In genomic region chr1:2592672-2593071, GRCh38 we compare ENCODE assay signal across 16 cellular contexts. TPM values are rescaled to one million over a fixed set of nuclear protein-coding genes. Genes with fewer than 3 reads are reported as not detected.
DNase-seq lines count a peak whose midpoint lies in the region; ATAC-seq and TF ChIP-seq lines count a peak whose summit lies in the region.
"Had no signal": no experiment of that assay in that cellular context is flagged by ENCODE, and none has a peak within 500 bp of the region (broad histone marks: within the 10 kb centered on the region; RNA-seq: fewer than 3 reads in every experiment).

No MANE protein-coding gene starts in this region.

- H3K27me3 Mint-ChIP-seq in activated CD8-positive, alpha-beta T cell treated with anti-CD3 and anti-CD28 coated beads for 36 hours = no peaks in the 10 kb centered on the region
- H3K27me3 Mint-ChIP-seq in mesothelial cell of epicardium (ENCODE audit: low read depth) = peaks cover 5% of the 10 kb centered on the region

- TF ChIP-seq CTCF in C4-2B (conservative IDR thresholded peaks at IDR 0.05) (no peak), mesothelial cell of epicardium (IDR thresholded peaks at IDR 0.05; ENCODE audit: unreplicated experiment) (no peak)
- TF ChIP-seq CTCF in activated CD8-positive, alpha-beta T cell treated with anti-CD3 and anti-CD28 coated beads for 36 hours (IDR thresholded peaks at IDR 0.05) = no peak

- H3K4me1 Mint-ChIP-seq in activated CD8-positive, alpha-beta T cell treated with anti-CD3 and anti-CD28 coated beads for 36 hours (ENCODE audit: low read depth) = no peaks in the 10 kb centered on the region
- peaks cover 15% of the 10 kb centered on the region for H3K4me1 Mint-ChIP-seq in mesothelial cell of epicardium

- no peaks in the 10 kb centered on the region for H3K9me3 Mint-ChIP-seq in activated CD8-positive, alpha-beta T cell treated with anti-CD3 and anti-CD28 coated beads for 36 hours
- H3K9me3 Mint-ChIP-seq in mesothelial cell of epicardium = no peaks in the 10 kb centered on the region

- CTCF ChIA-PET in activated CD8-positive, alpha-beta T cell treated with anti-CD3 and anti-CD28 coated beads for 36 hours (lab: Charles Lee) = no interaction called here

- H3K27ac ChIP-seq in C4-2B = peak overlapping the region; percentile 76
- H3K27ac ChIP-seq: gastroesophageal sphincter, KMS-11, ovary had no signal

- no peak overlapping the region for H3K27ac Mint-ChIP-seq in activated CD8-positive, alpha-beta T cell treated with anti-CD3 and anti-CD28 coated beads for 36 hours
- H3K27ac Mint-ChIP-seq in mesothelial cell of epicardium = peak overlapping the region; percentile 39

- peak; percentile 27 for DNase-seq in COLO668 (lab: John Stamatoyannopoulos, UW; ENCODE audit: unreplicated experiment)
- peak; percentile 17 for DNase-seq in activated CD8-positive, alpha-beta T cell treated with anti-CD3 and anti-CD28 coated beads for 36 hours
- DNase-seq in mesothelial cell of epicardium (ENCODE audit: low spot score in 2 of 2, unreplicated experiment in 2 of 2) = peak in 1 of 2 experiments; percentile 37
- no peak for DNase-seq in NCI-H2227 (lab: John Stamatoyannopoulos, UW; ENCODE audit: unreplicated experiment)
- DNase-seq in SHP77 treated with DMSO at 0.1 percent for 48 hours (lab: John Stamatoyannopoulos, UW) = no peak
- DNase-seq: activated CD4-positive, CD25-positive, alpha-beta regulatory T cell; HCEC 1CT; NCI-H2107; stimulated activated CD4-positive, alpha-beta T cell treated with anti-CD3 and anti-CD28 coated beads, Interleukin-1b, Interleukin-23, amount 100 ng/mL, for 48 hours; stimulated activated naive CD4-positive, alpha-beta T cell treated with Interleukin-2 at 50 U/mL for 16 hours had no signal

- ATAC-seq in activated CD8-positive, alpha-beta T cell treated with anti-CD3 and anti-CD28 coated beads for 36 hours = peak; percentile 52
- ATAC-seq in GM19023 (IDR thresholded peaks at IDR 0.05; ENCODE audit: unreplicated experiment) (no peak), GM21528 (IDR thresholded peaks at IDR 0.05; ENCODE audit: low FRiP score, unreplicated experiment) (no peak)
- ATAC-seq: gastroesophageal sphincter had no signal

- intact Hi-C loops in activated CD8-positive, alpha-beta T cell treated with anti-CD3 and anti-CD28 coated beads for 36 hours (cut with micrococcal nuclease) = no loop called here

- H3K36me3 Mint-ChIP-seq in activated CD8-positive, alpha-beta T cell treated with anti-CD3 and anti-CD28 coated beads for 36 hours (ENCODE audit: low read depth) = peaks cover 4% of the 10 kb centered on the region
- H3K36me3 Mint-ChIP-seq in mesothelial cell of epicardium = no peaks in the 10 kb centered on the region

- H3K4me3 Mint-ChIP-seq in activated CD8-positive, alpha-beta T cell treated with anti-CD3 and anti-CD28 coated beads for 36 hours = peak overlapping the region; percentile 39
- no peak overlapping the region for H3K4me3 Mint-ChIP-seq in mesothelial cell of epicardium

- POLR2A ChIA-PET in activated CD8-positive, alpha-beta T cell treated with anti-CD3 and anti-CD28 coated beads for 36 hours (lab: Charles Lee) = no interaction called here

RNA-seq across cellular contexts. Expression of gene PRXL2B, which starts 6.1 kb away (rescaled TPM):
- 10 to 100 TPM; 39.1 to 43.6 TPM for total RNA-seq in activated CD8-positive, alpha-beta T cell treated with anti-CD3 and anti-CD28 coated beads for 36 hours
- total RNA-seq in mesothelial cell of epicardium = 33.4 to 37.1 TPM (median 34.7 TPM) in 3 replicates

RNA-seq across cellular contexts. Expression of gene TNFRSF14, which starts 36.5 kb away (rescaled TPM):
- total RNA-seq in activated CD8-positive, alpha-beta T cell treated with anti-CD3 and anti-CD28 coated beads for 36 hours = 100 to 1,000 TPM; 134 to 140 TPM
- 1.1 to 1.3 TPM (median 1.2 TPM) in 3 replicates for total RNA-seq in mesothelial cell of epicardium

RNA-seq across cellular contexts. Expression of gene MMEL1, which starts 40.1 kb away (rescaled TPM):
- total RNA-seq in activated CD8-positive, alpha-beta T cell treated with anti-CD3 and anti-CD28 coated beads for 36 hours = 1 to 10 TPM; 1.8 to 3.1 TPM
- total RNA-seq in mesothelial cell of epicardium = 2.2 to 4.5 TPM (median 3.4 TPM) in 3 replicates

Comparison
In these comparisons a context has a peak if more than half of its experiments do, and no peak if none do; other contexts are left out.
1. DNase-seq: peak in COLO668 (single experiment) and activated CD8-positive, alpha-beta T cell treated with anti-CD3 and anti-CD28 coated beads for 36 hours (single experiment); none in NCI-H2227 (single experiment) and SHP77 treated with DMSO at 0.1 percent for 48 hours (single experiment).
2. RNA of gene TNFRSF14, which starts 36.5 kb away (total RNA-seq): 134 to 140 TPM in activated CD8-positive, alpha-beta T cell treated with anti-CD3 and anti-CD28 coated beads for 36 hours; 1.1 to 1.3 TPM in mesothelial cell of epicardium; every median in the first group is over 10 times any median in the second.